Comparison of ENCODE assay signal across 25 cellular contexts in genomic region chr13:97219226-97219625, GRCh38.
"Had no signal": no experiment of that assay in that cellular context is flagged by ENCODE, and none has a peak within 500 bp of the region (broad histone marks: within the 10 kb centered on the region; RNA-seq: fewer than 3 reads in every experiment).

No MANE protein-coding gene starts in this region.

- DNase-seq: activated CD4-positive, alpha-beta T cell treated with anti-CD3 and anti-CD28 coated beads for 48 hours; activated CD4-positive, alpha-beta T cell treated with anti-CD3 and anti-CD28 coated beads, Interleukin-2, amount 50 U/mL, for 48 hours; activated CD8-positive, alpha-beta memory T cell treated with anti-CD3 and anti-CD28 coated beads for 24 hours; activated effector memory CD4-positive, alpha-beta T cell treated with Interleukin-2 at 50 U/mL for 16 hours; activated naive CD4-positive, alpha-beta T cell treated with Interleukin-2 at 50 U/mL for 16 hours; activated naive CD8-positive, alpha-beta T cell treated with anti-CD3 and anti-CD28 coated beads, Interleukin-2, amount 10 ng/mL, durations not matched to agents 7 days and 5 days; brain microvascular endothelial cell; endodermal cell; foreskin fibroblast; heart left ventricle; left ventricle myocardium superior; mammary epithelial cell; midbrain; naive thymus-derived CD4-positive, alpha-beta T cell; occipital lobe; right cardiac atrium; stimulated activated CD4-positive, alpha-beta T cell treated with anti-CD3 and anti-CD28 coated beads, Interleukin-12 subunit alpha, Interleukin-12 subunit beta, amount 100 ng/mL, for 4 hours; stimulated activated CD4-positive, alpha-beta T cell treated with anti-CD3 and anti-CD28 coated beads, Interleukin-4, amount 100 ng/mL, for 24 hours; stomach; T1000; testis; transverse colon; WERI-Rb-1 had no signal

- H3K4me1 ChIP-seq: testis had no signal

- H3K4me3 ChIP-seq: heart left ventricle, stomach, testis, transverse colon had no signal

- H3K27ac ChIP-seq: brain microvascular endothelial cell, heart left ventricle, testis, transverse colon, WERI-Rb-1 had no signal

- H3K36me3 ChIP-seq: brain microvascular endothelial cell, heart left ventricle, stomach, transverse colon, WERI-Rb-1 had no signal

- H3K27me3 ChIP-seq: brain microvascular endothelial cell, heart left ventricle, stomach, testis, transverse colon had no signal

- H3K9me3 ChIP-seq: heart left ventricle, stomach, testis, transverse colon had no signal

- FAIRE-seq: astrocyte, urothelium cell line had no signal
